Comparison of ENCODE assay signal across 23 cellular contexts in the genomic region with DNA sequence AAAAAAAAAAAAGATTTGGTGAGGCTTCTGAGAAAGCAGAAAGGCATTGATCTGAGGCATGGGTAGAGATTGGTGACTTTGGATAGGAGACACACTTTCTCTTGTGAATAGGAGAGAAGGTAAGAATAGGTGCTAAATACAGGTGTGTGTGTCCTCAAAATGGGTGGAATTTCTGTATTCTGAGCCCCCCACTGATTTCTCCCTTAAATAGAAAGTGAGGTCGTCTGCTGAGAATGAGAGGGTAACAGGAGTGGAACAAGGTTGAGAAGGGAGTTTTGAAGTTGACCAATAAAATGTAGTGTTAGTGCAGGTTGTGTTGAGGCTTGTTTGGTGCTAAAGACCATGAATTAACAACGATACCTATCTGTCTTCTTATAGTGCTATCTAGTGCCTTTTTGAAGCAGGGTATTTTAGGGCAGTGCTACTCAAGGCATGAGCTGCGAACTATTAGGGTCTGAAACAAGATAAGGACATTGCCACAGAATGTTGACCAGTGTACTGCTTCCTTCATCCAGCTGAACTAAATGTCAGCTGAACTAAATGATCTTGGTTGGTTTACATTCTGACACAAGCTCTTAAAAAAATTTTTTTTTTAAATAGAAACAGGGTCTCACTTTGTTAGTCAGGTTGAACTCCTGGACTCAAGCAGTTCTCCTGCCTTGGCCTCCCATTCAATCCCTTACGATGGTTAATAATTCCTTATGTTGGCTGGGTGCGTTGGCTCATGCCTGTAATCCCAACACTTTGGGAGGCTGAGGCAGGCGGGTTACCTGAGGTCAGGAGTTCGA. TPM values are rescaled to one million over a fixed set of nuclear protein-coding genes. Genes with fewer than 3 reads are reported as not detected.
DNase-seq lines count a peak whose midpoint lies in the region; ATAC-seq and TF ChIP-seq lines count a peak whose summit lies in the region.
"Had no signal": no experiment of that assay in that cellular context is flagged by ENCODE, and none has a peak within 500 bp of the region (broad histone marks: within the 10 kb centered on the region; RNA-seq: fewer than 3 reads in every experiment).

No MANE protein-coding gene starts in this region.

- H3K4me3 Mint-ChIP-seq in Calu3 (ENCODE audit: low read depth, unreplicated experiment) = no peak overlapping the region
- no peak overlapping the region for H3K4me3 Mint-ChIP-seq in chondrocyte (ENCODE audit: unreplicated experiment)
- H3K4me3 Mint-ChIP-seq in activated CD8-positive, alpha-beta memory T cell treated with anti-CD3 and anti-CD28 coated beads, Interleukin-2, amount 10 ng/mL, durations not matched to agents 7 days and 5 days = no peak overlapping the region
- H3K4me3 Mint-ChIP-seq: HFFc6 had no signal

- no peak for DNase-seq in Calu3
- DNase-seq in chondrocyte (ENCODE audit: low spot score) = no peak
- DNase-seq in mesendoderm = peak; percentile 81
- no peak for DNase-seq in activated CD8-positive, alpha-beta memory T cell treated with anti-CD3 and anti-CD28 coated beads, Interleukin-2, amount 10 ng/mL, durations not matched to agents 7 days and 5 days
- no peak for DNase-seq in HuH-7.5 (ENCODE audit: low spot score)
- no peak for DNase-seq in iPS-NIHi11 (ENCODE audit: low spot score)
- DNase-seq: AML-193; CD4-positive, alpha-beta memory T cell; COR-L47; H7; HFFc6; IMR-90; MM.1S; NCI-H2029; NCI-H446; NCI-H524 treated with DMSO at 0.1 percent for 48 hours; NCI-H774; SJCRH30 had no signal

- ATAC-seq in activated CD8-positive, alpha-beta memory T cell treated with anti-CD3 and anti-CD28 coated beads, Interleukin-2, amount 10 ng/mL, durations not matched to agents 7 days and 5 days = no peak
- ATAC-seq in GM19467 (IDR thresholded peaks at IDR 0.05; ENCODE audit: unreplicated experiment) = no peak
- ATAC-seq: SK-N-SH treated with all-trans-retinoic acid at 6 μM for 48 hours had no signal

- TF ChIP-seq CTCF in Calu3 (IDR thresholded peaks at IDR 0.05; ENCODE audit: unreplicated experiment) (no peak), HEK293 (tag by site-specific recombination; IDR thresholded peaks at IDR 0.05) (no peak), chondrocyte (IDR thresholded peaks at IDR 0.05) (no peak)

- BruUV-seq in Calu3 (replicated peaks; lab: Mats Ljungman, UMichigan) = no TSS peak

- CTCF ChIA-PET in Calu3 (lab: Charles Lee) = no interaction called here
- CTCF ChIA-PET in HEK293 (lab: Yijun Ruan, JAX) = no interaction called here
- CTCF ChIA-PET in activated CD8-positive, alpha-beta memory T cell treated with anti-CD3 and anti-CD28 coated beads, Interleukin-2, amount 10 ng/mL, durations not matched to agents 7 days and 5 days (lab: Charles Lee) = no interaction called here

- no peak overlapping the region for H3K23ac ChIP-seq in mesendoderm (ENCODE audit: low read length)

- H3K27ac ChIP-seq in HEK293 (ENCODE audit: extremely low read depth, low read depth, low read length) (no peak overlapping the region), mesendoderm (ENCODE audit: low read depth, low read length) (no peak overlapping the region)
- H3K27ac ChIP-seq: BLaER1 treated with 17β-estradiol and CSF1 and Interleukin-3, amounts not matched to agents 10 nM and 100 nM; KMS-11; SJCRH30 had no signal

- H3K79me2 ChIP-seq in mesendoderm (ENCODE audit: control insufficient read depth, insufficient read depth, low read length) = peaks cover 84% of the 10 kb centered on the region

- H3K9me3 Mint-ChIP-seq in Calu3 (ENCODE audit: low read depth, unreplicated experiment) = no peaks in the 10 kb centered on the region
- no peaks in the 10 kb centered on the region for H3K9me3 Mint-ChIP-seq in chondrocyte (ENCODE audit: low read depth)
- H3K9me3 Mint-ChIP-seq in activated CD8-positive, alpha-beta memory T cell treated with anti-CD3 and anti-CD28 coated beads, Interleukin-2, amount 10 ng/mL, durations not matched to agents 7 days and 5 days (ENCODE audit: low read depth) = no peaks in the 10 kb centered on the region
- H3K9me3 Mint-ChIP-seq: CD4-positive, alpha-beta memory T cell; HFFc6 had no signal

- POLR2A ChIA-PET in HEK293 (lab: Yijun Ruan, JAX) = no interaction called here

- H3K9ac ChIP-seq in mesendoderm (ENCODE audit: low read length) = no peak overlapping the region
- H3K9ac ChIP-seq: BLaER1 treated with 17β-estradiol and CSF1 and Interleukin-3, amounts not matched to agents 10 nM and 100 nM; KMS-11 had no signal

- no peak overlapping the region for H3K4me2 ChIP-seq in mesendoderm (ENCODE audit: low read length)
- H3K4me2 ChIP-seq: BLaER1 treated with 17β-estradiol and CSF1 and Interleukin-3, amounts not matched to agents 10 nM and 100 nM; KMS-11 had no signal

- no CpG with 5 or more reads among the region's 7 CpGs for WGBS in mesendoderm (ENCODE audit: extremely low coverage, insufficient coverage, low lambda C conversion rate)

- H3K36me3 Mint-ChIP-seq in Calu3 (ENCODE audit: insufficient read depth, unreplicated experiment) (peaks cover 6% of the 10 kb centered on the region), chondrocyte (ENCODE audit: low read depth) (no peaks in the 10 kb centered on the region)
- H3K36me3 Mint-ChIP-seq in activated CD8-positive, alpha-beta memory T cell treated with anti-CD3 and anti-CD28 coated beads, Interleukin-2, amount 10 ng/mL, durations not matched to agents 7 days and 5 days = peaks cover 20% of the 10 kb centered on the region

- H4K8ac ChIP-seq in mesendoderm (ENCODE audit: low read depth, low read length) = no peak overlapping the region

- no peak overlapping the region for H2BK15ac ChIP-seq in mesendoderm (replicated peaks; ENCODE audit: low read depth)

- H2BK120ac ChIP-seq in mesendoderm (ENCODE audit: low read depth, low read length) = no peak overlapping the region

- H3K4me1 ChIP-seq in HEK293 (ENCODE audit: control insufficient read depth, insufficient read depth, low read length) (0 out of 2 replicates have a peak, but pooled peaks cover 2% of the 10 kb centered on the region), mesendoderm (ENCODE audit: control insufficient read depth, low read depth, low read length) (no peaks in the 10 kb centered on the region)
- H3K4me1 ChIP-seq: SJCRH30 had no signal

- no peak overlapping the region for H3K18ac ChIP-seq in mesendoderm (ENCODE audit: low read length)

- H2BK5ac ChIP-seq in mesendoderm (ENCODE audit: low read length) = no peak overlapping the region

- intact Hi-C loops in Calu3 (cut with micrococcal nuclease; ENCODE audit: unreplicated experiment) = no loop called here

- H3K4me1 Mint-ChIP-seq in Calu3 (ENCODE audit: low read depth, unreplicated experiment) (peaks cover 38% of the 10 kb centered on the region), chondrocyte (ENCODE audit: low read depth) (peaks cover 44% of the 10 kb centered on the region)
- peaks cover 17% of the 10 kb centered on the region for H3K4me1 Mint-ChIP-seq in activated CD8-positive, alpha-beta memory T cell treated with anti-CD3 and anti-CD28 coated beads, Interleukin-2, amount 10 ng/mL, durations not matched to agents 7 days and 5 days

- no peak overlapping the region for H2AK5ac ChIP-seq in mesendoderm (ENCODE audit: low read length)

- H3K36me3 ChIP-seq in HEK293 (ENCODE audit: control insufficient read depth in 2 of 2, insufficient read depth in 1 of 2, low read length in 2 of 2) (no peaks in the 10 kb centered on the region), mesendoderm (ENCODE audit: control insufficient read depth, insufficient read depth, low read length) (no peaks in the 10 kb centered on the region)

- no peak overlapping the region for H3K56ac ChIP-seq in mesendoderm (ENCODE audit: low read length)

- H3K4me3 ChIP-seq in HEK293 (ENCODE audit: low read depth, low read length) (no peak overlapping the region), mesendoderm (ENCODE audit: low read length) (no peak overlapping the region)
- H3K4me3 ChIP-seq: BLaER1 treated with 17β-estradiol and CSF1 and Interleukin-3, amounts not matched to agents 10 nM and 100 nM; SJCRH30 had no signal

- H3K27me3 ChIP-seq in mesendoderm (ENCODE audit: insufficient read depth, low read length, poor library complexity) = no peaks in the 10 kb centered on the region
- H3K27me3 ChIP-seq: BLaER1 treated with 17β-estradiol and CSF1 and Interleukin-3, amounts not matched to agents 10 nM and 100 nM; SJCRH30 had no signal

- no peaks in the 10 kb centered on the region for H3K9me3 ChIP-seq in HEK293 (ENCODE audit: control insufficient read depth, insufficient read depth, low read depth, low read length)
- H3K9me3 ChIP-seq: SJCRH30 had no signal

- H3K27ac Mint-ChIP-seq in Calu3 (ENCODE audit: unreplicated experiment) (peak overlapping the region; percentile 34), chondrocyte (ENCODE audit: unreplicated experiment) (peak overlapping the region; percentile 2)
- no peak overlapping the region for H3K27ac Mint-ChIP-seq in activated CD8-positive, alpha-beta memory T cell treated with anti-CD3 and anti-CD28 coated beads, Interleukin-2, amount 10 ng/mL, durations not matched to agents 7 days and 5 days
- H3K27ac Mint-ChIP-seq: HFFc6 had no signal

- no peak overlapping the region for H3K4ac ChIP-seq in mesendoderm (ENCODE audit: low read depth, low read length)

- H3K27me3 Mint-ChIP-seq in Calu3 (ENCODE audit: unreplicated experiment) = no peaks in the 10 kb centered on the region
- H3K27me3 Mint-ChIP-seq in chondrocyte (ENCODE audit: low read depth) = no peaks in the 10 kb centered on the region
- no peaks in the 10 kb centered on the region for H3K27me3 Mint-ChIP-seq in activated CD8-positive, alpha-beta memory T cell treated with anti-CD3 and anti-CD28 coated beads, Interleukin-2, amount 10 ng/mL, durations not matched to agents 7 days and 5 days
- H3K27me3 Mint-ChIP-seq: CD4-positive, alpha-beta memory T cell had no signal

- H3K79me1 ChIP-seq in mesendoderm (ENCODE audit: low read length) = no peaks in the 10 kb centered on the region

- H4K5ac ChIP-seq in mesendoderm (ENCODE audit: low read length) = no peak overlapping the region

TF ChIP-seq in HEK293, 187 proteins besides CTCF, POLR2A, EP300 and RAD21:
- TF ChIP-seq, protein P1, sequence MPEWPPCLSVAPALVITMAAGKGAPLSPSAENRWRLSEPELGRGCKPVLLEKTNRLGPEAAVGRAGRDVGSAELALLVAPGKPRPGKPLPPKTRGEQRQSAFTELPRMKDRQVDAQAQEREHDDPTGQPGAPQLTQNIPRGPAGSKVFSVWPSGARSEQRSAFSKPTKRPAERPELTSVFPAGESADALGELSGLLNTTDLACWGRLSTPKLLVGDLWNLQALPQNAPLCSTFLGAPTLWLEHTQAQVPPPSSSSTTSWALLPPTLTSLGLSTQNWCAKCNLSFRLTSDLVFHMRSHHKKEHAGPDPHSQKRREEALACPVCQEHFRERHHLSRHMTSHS (tag by site-specific recombination; IDR thresholded peaks at IDR 0.05) = no peak
- TF ChIP-seq PRDM1 (tag by site-specific recombination; IDR thresholded peaks at IDR 0.05) = peak; percentile 50; the same call in 1 of the 2 replicates

RNA-seq across cellular contexts. Expression of a gene that starts 12.4 kb away (rescaled TPM):
- total RNA-seq in Calu3 (2022) = 28.5 and 29.8 TPM in 2 replicates
- 24.1 to 31.6 TPM (median 31.1 TPM) in 3 replicates for total RNA-seq in chondrocyte
- 66.2 TPM for polyA plus RNA-seq in mesendoderm (2013, experiment 1 of 2)
- 67.2 TPM for polyA plus RNA-seq in mesendoderm (2013, experiment 2 of 2)
- total RNA-seq in activated CD8-positive, alpha-beta memory T cell treated with anti-CD3 and anti-CD28 coated beads, Interleukin-2, amount 10 ng/mL, durations not matched to agents 7 days and 5 days = 10 to 100 TPM; 17.7 to 20.2 TPM
